ENCODE assay signal across 12 cellular contexts in genomic region chr20:51366155-51366886, GRCh38.
A peak's percentile ranks its signal among the peaks of the same experiment; 100 is the strongest.
DNase-seq lines count a peak whose midpoint lies in the region; ATAC-seq and TF ChIP-seq lines count a peak whose summit lies in the region.
"Had no signal": no experiment of that assay in that cellular context is flagged by ENCODE, and none has a peak within 500 bp of the region (broad histone marks: within the 10 kb centered on the region; RNA-seq: fewer than 3 reads in every experiment).

No MANE protein-coding gene starts in this region.

- H3K36me3 Mint-ChIP-seq in osteocyte (ENCODE audit: unreplicated experiment) (peaks cover 3% of the 10 kb centered on the region), type B pancreatic cell (no peaks in the 10 kb centered on the region), GM23338 (ENCODE audit: low read depth) (peaks cover 8% of the 10 kb centered on the region)

- peak overlapping the region; percentile 9; the same call in 1 of the 2 replicates for H3K4me3 ChIP-seq in AG10803 (ENCODE audit: low read length)
- no peak overlapping the region for H3K4me3 ChIP-seq in fibroblast of lung (replicated peaks in 1 of 4; ENCODE audit: control extremely low read depth in 1 of 4, insufficient read depth in 1 of 4, low read depth in 3 of 4, low read length in 4 of 4)
- H3K4me3 ChIP-seq in GM23338: no peak overlapping the region

- H3K27ac ChIP-seq in RWPE1 (peak overlapping the region; percentile 91), fibroblast of lung (ENCODE audit: insufficient read depth, low read length) (peak overlapping the region; percentile 96), GM23338 (ENCODE audit: low read depth) (no peak overlapping the region)

- no peaks in the 10 kb centered on the region for H3K36me3 ChIP-seq in fibroblast of lung (ENCODE audit: control insufficient read depth, insufficient read depth, low read length)
- no peaks in the 10 kb centered on the region; the same call in 1 of the 2 replicates for H3K36me3 ChIP-seq in GM23338 (ENCODE audit: insufficient read depth)

- H3K9me3 ChIP-seq in fibroblast of lung (ENCODE audit: control insufficient read depth, insufficient read depth, low read depth, low read length): no peaks in the 10 kb centered on the region

- H3K4me2 ChIP-seq in fibroblast of lung (ENCODE audit: extremely low read depth, insufficient read depth, low read length) (peak overlapping the region; percentile 20), GM23338 (no peak overlapping the region)

- H3K4me1 Mint-ChIP-seq in osteocyte (ENCODE audit: unreplicated experiment): peaks cover 25% of the 10 kb centered on the region
- no peaks in the 10 kb centered on the region for H3K4me1 Mint-ChIP-seq in type B pancreatic cell (ENCODE audit: unreplicated experiment)
- peaks cover 10% of the 10 kb centered on the region for H3K4me1 Mint-ChIP-seq in GM23338

- H2AFZ ChIP-seq in fibroblast of lung (ENCODE audit: low read length) (no peak overlapping the region), GM23338 (no peak overlapping the region)

- peaks cover 18% of the 10 kb centered on the region for H3K4me1 ChIP-seq in fibroblast of lung (ENCODE audit: control insufficient read depth, extremely low read depth, insufficient read depth, low read length)
- H3K4me1 ChIP-seq in GM23338 (ENCODE audit: insufficient read depth): peaks cover 2% of the 10 kb centered on the region; the same call in 1 of the 2 replicates

- H3K27ac Mint-ChIP-seq in osteocyte (ENCODE audit: unreplicated experiment) (peak overlapping the region; percentile 97), type B pancreatic cell (no peak overlapping the region), GM23338 (no peak overlapping the region)
- H3K27ac Mint-ChIP-seq: activated CD8-positive, alpha-beta T cell treated with anti-CD3 and anti-CD28 coated beads, Interleukin-2, amount 10 ng/mL, durations not matched to agents 7 days and 5 days had no signal

- no peaks in the 10 kb centered on the region for H3K27me3 Mint-ChIP-seq in osteocyte (ENCODE audit: unreplicated experiment)
- peaks cover 12% of the 10 kb centered on the region for H3K27me3 Mint-ChIP-seq in type B pancreatic cell
- H3K27me3 Mint-ChIP-seq in GM23338 (ENCODE audit: insufficient read depth, low read depth, poor library complexity): peaks cover 11% of the 10 kb centered on the region

- H3K9ac ChIP-seq in fibroblast of lung (ENCODE audit: insufficient read depth, low read length): peak overlapping the region; percentile 65

- DNase-seq in AG10803 (ENCODE audit: low read depth) (peak; percentile 100), RWPE1 (ENCODE audit: low spot score) (peak; percentile 96), fibroblast of lung (ENCODE audit: low read depth in 2 of 2) (peak; percentile 99 to 100), osteocyte (ENCODE audit: extremely low spot score, unreplicated experiment) (peak; percentile 87), type B pancreatic cell (ENCODE audit: extremely low spot score, unreplicated experiment) (no peak), hippocampal formation (lab: John Stamatoyannopoulos, UW) (no peak), GM23338 (ENCODE audit: low spot score) (no peak)
- DNase-seq: activated CD8-positive, alpha-beta T cell treated with anti-CD3 and anti-CD28 coated beads, Interleukin-2, amount 10 ng/mL, durations not matched to agents 7 days and 5 days; COR-L47; NCI-H2029 treated with DMSO at 0.1 percent for 48 hours; stimulated activated CD4-positive, alpha-beta T cell treated with anti-CD3 and anti-CD28 coated beads, Interleukin-2, amount 100 ng/mL, for 24 hours had no signal

- TF ChIP-seq CTCF in AG10803 (conservative IDR thresholded peaks at IDR 0.05; ENCODE audit: low read length) (no peak), RWPE1 (conservative IDR thresholded peaks at IDR 0.05; ENCODE audit: low read depth) (no peak), fibroblast of lung (conservative IDR thresholded peaks at IDR 0.05 in 1 of 2, IDR thresholded peaks at IDR 0.05 in 1 of 2; ENCODE audit: low read depth in 1 of 2, low read length in 2 of 2) (no peak), osteocyte (IDR thresholded peaks at IDR 0.05) (no peak), type B pancreatic cell (conservative IDR thresholded peaks at IDR 0.05) (no peak), GM23338 (conservative IDR thresholded peaks at IDR 0.05; ENCODE audit: low read depth in 2 of 2) (no peak)

- H3K27me3 ChIP-seq in fibroblast of lung (ENCODE audit: control insufficient read depth, insufficient read depth, low read length) (no peaks in the 10 kb centered on the region), GM23338 (ENCODE audit: insufficient read depth) (no peaks in the 10 kb centered on the region)

- POLR2A ChIA-PET in RWPE1 (lab: Yijun Ruan, JAX; ENCODE audit: low non-redundant PET): interaction anchor here (0.6 kb wide), 1 partner anchor 19 kb away, joined by 3 read pairs; no protein-coding TSS in a partner anchor

- no peaks in the 10 kb centered on the region for H3F3A ChIP-seq in GM23338 (replicated peaks; ENCODE audit: low read depth)

- no peaks in the 10 kb centered on the region for H3K79me2 ChIP-seq in fibroblast of lung (ENCODE audit: control insufficient read depth, insufficient read depth, low read length)
- H3K79me2 ChIP-seq in GM23338 (replicated peaks; ENCODE audit: insufficient read depth): no peaks in the 10 kb centered on the region

- ATAC-seq in HG03521 (IDR thresholded peaks at IDR 0.05; ENCODE audit: unreplicated experiment) (no peak), GM23338 (no peak)
- ATAC-seq: activated CD8-positive, alpha-beta T cell treated with anti-CD3 and anti-CD28 coated beads, Interleukin-2, amount 10 ng/mL, durations not matched to agents 7 days and 5 days had no signal

- H3K4me3 Mint-ChIP-seq in osteocyte (ENCODE audit: unreplicated experiment) (no peak overlapping the region), type B pancreatic cell (no peak overlapping the region), GM23338 (no peak overlapping the region)
- H3K4me3 Mint-ChIP-seq: activated CD8-positive, alpha-beta T cell treated with anti-CD3 and anti-CD28 coated beads, Interleukin-2, amount 10 ng/mL, durations not matched to agents 7 days and 5 days had no signal

- H3K9me2 ChIP-seq in GM23338 (ENCODE audit: insufficient read depth): no peaks in the 10 kb centered on the region

- CTCF ChIA-PET in RWPE1 (lab: Yijun Ruan, JAX): interaction anchor here (0.6 to 2.1 kb wide), 7 partner anchors 15 to 379 kb away, joined by 3 to 8 read pairs (median 5); no protein-coding TSS in a partner anchor

- H3K9me3 Mint-ChIP-seq in osteocyte (ENCODE audit: unreplicated experiment) (peaks cover 11% of the 10 kb centered on the region), type B pancreatic cell (peaks cover 5% of the 10 kb centered on the region), GM23338 (peaks cover 21% of the 10 kb centered on the region)

- no peaks in the 10 kb centered on the region for H4K20me1 ChIP-seq in fibroblast of lung (ENCODE audit: control insufficient read depth, extremely low read depth, insufficient read depth, low read length)
- H4K20me1 ChIP-seq in GM23338 (replicated peaks; ENCODE audit: insufficient read depth): no peaks in the 10 kb centered on the region

TF ChIP-seq in GM23338, 12 proteins besides CTCF, POLR2A, EP300 and RAD21 (continues in another document):
- TF ChIP-seq REST (IDR thresholded peaks at IDR 0.05; ENCODE audit: unreplicated experiment) (no peak), NANOG (IDR thresholded peaks at IDR 0.05; ENCODE audit: borderline replicate concordance) (no peak), EZH2phosphoT487 (IDR thresholded peaks at IDR 0.05; ENCODE audit: unreplicated experiment) (no peak), CREB1 (CRISPR knock-in tag; IDR thresholded peaks at IDR 0.05; ENCODE audit: low read depth) (no peak), EZH2 (IDR thresholded peaks at IDR 0.05; ENCODE audit: low read depth, unreplicated experiment) (no peak), ZNF114 (CRISPR knock-in tag; IDR thresholded peaks at IDR 0.05) (no peak)

Comparison
In these comparisons a context has a peak if more than half of its experiments do, and no peak if none do; other contexts are left out.
1. DNase-seq: peak in AG10803 (single experiment), RWPE1 (single experiment), fibroblast of lung (2 of 2) and osteocyte (single experiment); none in type B pancreatic cell (single experiment), hippocampal formation (0 of 2) and GM23338 (single experiment).